9 cellular contexts compared by ENCODE assay signal in genomic region chr13:45325806-45326205, GRCh38. TPM values are rescaled to one million over a fixed set of nuclear protein-coding genes. Genes with fewer than 3 reads are reported as not detected.
DNase-seq lines count a peak whose midpoint lies in the region; ATAC-seq, FAIRE-seq and TF ChIP-seq lines count a peak whose summit lies in the region.
"Had no signal": no experiment of that assay in that cellular context is flagged by ENCODE, and none has a peak within 500 bp of the region (broad histone marks: within the 10 kb centered on the region; RNA-seq: fewer than 3 reads in every experiment).

No MANE protein-coding gene starts in this region.

- FAIRE-seq in K562 (lab: Jason Lieb, UNC), result no peak

- no peak overlapping the region for H3K4me3 ChIP-seq in K562
- no peak overlapping the region for H3K4me3 ChIP-seq in tibial nerve

- WGBS in K562 (ENCODE audit: insufficient coverage, low coverage, missing lambda C conversion rate), result 75% methylated on average over 3 of the region's 4 CpGs
- WGBS in tibial nerve, 2 donors, result 40 to 49% methylated on average over 4 of the region's 4 CpGs

- H3K36me3 ChIP-seq in K562 (ENCODE audit: control insufficient read depth, insufficient read depth, low read length) (no peaks in the 10 kb centered on the region), tibial nerve (no peaks in the 10 kb centered on the region)

- H3K27ac ChIP-seq in K562 (ENCODE audit: extremely low read depth, low read depth, low read length), result no peak overlapping the region
- peak overlapping the region in 3 of 4 donors; percentile 10 to 80 (median 38) for H3K27ac ChIP-seq in tibial nerve

- peak; percentile 29 for DNase-seq in HT-29 (ENCODE audit: low spot score)
- DNase-seq in K562 (ENCODE audit: extremely low read depth in 1 of 4, low spot score in 3 of 4), result no peak
- no peak for DNase-seq in left colon
- peak; percentile 26 to 31 for DNase-seq in tibial nerve (ENCODE audit: low spot score in 2 of 2)
- no peak for DNase-seq in NCI-H1694 (lab: John Stamatoyannopoulos, UW)
- DNase-seq in NCI-H2171 (lab: John Stamatoyannopoulos, UW), result no peak
- no peak for DNase-seq in NCI-H146 treated with DMSO at 0.1 percent for 48 hours (lab: John Stamatoyannopoulos, UW; ENCODE audit: unreplicated experiment)
- DNase-seq: activated gamma-delta T cell had no signal

- no peaks in the 10 kb centered on the region for H3K79me2 ChIP-seq in K562 (ENCODE audit: control insufficient read depth, insufficient read depth, low read length)

- intact Hi-C loops in K562 (cut with micrococcal nuclease), result no loop called here
- intact Hi-C loops in left colon (cut with DNase I, micrococcal nuclease), result no loop called here

- no peak overlapping the region for H3K4me2 ChIP-seq in K562 (ENCODE audit: insufficient read depth, low read length)

- no TSS peak for BruUV-seq in K562 (replicated peaks; lab: Mats Ljungman, UMichigan)

- TF ChIP-seq RAD21 in K562 (CRISPR knock-in tag; conservative IDR thresholded peaks at IDR 0.05 in 1 of 2, IDR thresholded peaks at IDR 0.05 in 1 of 2), result no peak

- POLR2A ChIA-PET in K562 (lab: Yijun Ruan, JAX), result interaction anchor here (1.1 kb wide), 1 partner anchor 11 kb away, joined by 3 read pairs; no protein-coding TSS in a partner anchor

- no peak for TF ChIP-seq CTCF in K562 (IDR thresholded peaks at IDR 0.05 in 2 of 3, conservative IDR thresholded peaks at IDR 0.05 in 1 of 3; ENCODE audit: insufficient read depth in 2 of 3, low read depth in 1 of 3, low read length in 3 of 3)
- TF ChIP-seq CTCF in tibial nerve (IDR thresholded peaks at IDR 0.05), result no peak

- peak overlapping the region in 1 of 2 experiments; percentile 68; a peak in 1 of 4 replicates for H3K9ac ChIP-seq in K562 (ENCODE audit: insufficient read depth in 1 of 2, low read depth in 2 of 2, low read length in 2 of 2)

- TF ChIP-seq EP300 in K562 (IDR thresholded peaks at IDR 0.05; ENCODE audit: low read length), result no peak
- peak in 1 of 2 donors; percentile 44 for TF ChIP-seq EP300 in tibial nerve (IDR thresholded peaks at IDR 0.05)

- H3K27me3 ChIP-seq in K562 (ENCODE audit: control insufficient read depth in 2 of 2, insufficient read depth in 2 of 2, low read length in 2 of 2) (no peaks in the 10 kb centered on the region), tibial nerve (no peaks in the 10 kb centered on the region)

- ATAC-seq in K562 (no peak), left colon (peak; percentile 10), GM18858 (IDR thresholded peaks at IDR 0.05; ENCODE audit: unreplicated experiment) (no peak)

- in situ Hi-C loops in K562 (cut with MboI), result no loop called here

- H3K4me1 ChIP-seq in K562 (replicated peaks in 1 of 2; ENCODE audit: control insufficient read depth in 2 of 2, insufficient read depth in 2 of 2, low read length in 2 of 2) (peaks cover 16 to 19% of the 10 kb centered on the region in 2 experiments; a peak in 4 of 5 replicates), tibial nerve (peaks cover 0 to 39% (median 24%) of the 10 kb centered on the region in 4 donors)

- TF ChIP-seq POLR2A in K562 (conservative IDR thresholded peaks at IDR 0.05) (no peak), tibial nerve (IDR thresholded peaks at IDR 0.05) (no peak)

- CTCF ChIA-PET in K562 (lab: Yijun Ruan, JAX; ENCODE audit: low intra/inter-chr PET ratio), result no interaction called here

- H3K9me1 ChIP-seq in K562 (ENCODE audit: control insufficient read depth, insufficient read depth, low read length), result no peaks in the 10 kb centered on the region

- H4K20me1 ChIP-seq in K562 (replicated peaks; ENCODE audit: control insufficient read depth, insufficient read depth, low read length), result no peaks in the 10 kb centered on the region

- H3K9me3 ChIP-seq in K562 (replicated peaks; ENCODE audit: control insufficient read depth, insufficient read depth, low read depth, low read length) (no peaks in the 10 kb centered on the region), tibial nerve (no peaks in the 10 kb centered on the region)

- no peak overlapping the region for H2AFZ ChIP-seq in K562 (ENCODE audit: low read depth, low read length)

TF ChIP-seq in K562, 482 proteins besides CTCF, POLR2A, EP300 and RAD21 (continues in another document):
- TF ChIP-seq C11orf30 (IDR thresholded peaks at IDR 0.05; ENCODE audit: low read depth) (peak; percentile 3; the same call in 1 of the 2 replicates), SRSF3 (IDR thresholded peaks at IDR 0.05; ENCODE audit: insufficient read depth, low read length) (no peak), SREBF1 (IDR thresholded peaks at IDR 0.05; ENCODE audit: borderline replicate concordance, low read depth, low read length) (no peak), NCOA1 (IDR thresholded peaks at IDR 0.05; ENCODE audit: low read depth) (no peak), TCF7L2 (IDR thresholded peaks at IDR 0.05; ENCODE audit: low read depth, low read length) (no peak), MTA3 (IDR thresholded peaks at IDR 0.05; ENCODE audit: borderline replicate concordance) (no peak), ARID3B (CRISPR knock-in tag; IDR thresholded peaks at IDR 0.05; ENCODE audit: borderline replicate concordance) (no peak), ZNF253 (CRISPR knock-in tag; conservative IDR thresholded peaks at IDR 0.05) (no peak), MYC (IDR thresholded peaks at IDR 0.05; ENCODE audit: low read depth, low read length) (no peak), MYC (CRISPR knock-in tag; IDR thresholded peaks at IDR 0.05; ENCODE audit: borderline replicate concordance, low read depth) (no peak), ZNF583 (CRISPR knock-in tag; IDR thresholded peaks at IDR 0.05) (no peak), ZKSCAN8 (CRISPR knock-in tag; IDR thresholded peaks at IDR 0.05) (no peak), POLR2AphosphoS2 (IDR thresholded peaks at IDR 0.05; ENCODE audit: low read length) (no peak), ELF1 (tag; IDR thresholded peaks at IDR 0.05) (no peak), TFAP4 (CRISPR knock-in tag; IDR thresholded peaks at IDR 0.05; ENCODE audit: borderline replicate concordance) (0 out of 2 replicates have a peak, but pooled peaks have one; percentile 22), ZBTB2 (IDR thresholded peaks at IDR 0.05) (no peak), CXXC5 (CRISPR knock-in tag; IDR thresholded peaks at IDR 0.05) (no peak)

RNA-seq across cellular contexts. Expression of gene TPT1, which starts 15.2 kb away (rescaled TPM):
- total RNA-seq in HT-29 (2014; rRNA removed; shearing (Covaris generic)), result 1,597 and 1,598 TPM in 2 replicates
- total RNA-seq in K562 (2011; cell fraction: chromatin; rRNA removed; ENCODE audit: low replicate concordance), result 149 and 287 TPM in 2 replicates
- total RNA-seq in K562 (2011; cell fraction: nucleolus; rRNA removed), result 162 and 165 TPM in 2 replicates
- total RNA-seq in K562 (2011; cell fraction: nucleoplasm; rRNA removed), result 289 and 732 TPM in 2 replicates
- 658 and 687 TPM in 2 replicates for total RNA-seq in K562 (2014; rRNA removed)
- 1,890 and 2,065 TPM in 2 replicates for total RNA-seq in K562 (2014; rRNA removed; fragmentation: Illumina TruSeq; extraction: Trizol)
- total RNA-seq in K562 (2015; rRNA removed; fragmentation: Illumina TruSeq; extraction: Trizol), result 1,896 and 1,906 TPM in 2 replicates
- total RNA-seq in K562 (2021), result 1,201 and 1,281 TPM in 2 replicates
- 2,188 and 2,403 TPM in 2 replicates for polyA plus RNA-seq in K562 (2011; rRNA removed)
- 605 and 1,162 TPM in 2 replicates for polyA plus RNA-seq in K562 (2011; cell fraction: cytosol; rRNA removed)
- 271 and 513 TPM in 2 replicates for polyA plus RNA-seq in K562 (2011; cell fraction: nucleus; rRNA removed)
- 2,006 and 3,546 TPM in 2 replicates for polyA plus RNA-seq in K562 (2012)
- polyA plus RNA-seq in K562 (2014; fragmentation: Illumina TruSeq; extraction: Trizol), result 2,213 and 2,508 TPM in 2 replicates
- polyA plus RNA-seq in K562 (2014; fragmentation: Nextera tagmentation; extraction: Ambion mirVana), result 100 to 1,000 TPM; 602 to 615 TPM
- 1,757 and 1,784 TPM in 2 replicates for polyA plus RNA-seq in K562 (2014; rRNA removed)
- 1,164 and 1,375 TPM in 2 replicates for polyA minus RNA-seq in K562 (2011; rRNA and poly(A)+ RNA removed)
- polyA minus RNA-seq in K562 (2011; cell fraction: cytosol; rRNA and poly(A)+ RNA removed), result 434 and 456 TPM in 2 replicates
- 125 and 222 TPM in 2 replicates for polyA minus RNA-seq in K562 (2011; cell fraction: nucleus; rRNA and poly(A)+ RNA removed)
- 1,000 to 10,000 TPM; 3,363 to 4,788 TPM for total RNA-seq in left colon
- total RNA-seq in tibial nerve, result 1,000 to 10,000 TPM; 1,952 to 3,130 (median 2,235) TPM

Comparison
In these comparisons a context has a peak if more than half of its experiments do, and no peak if none do; other contexts are left out.
1. DNase-seq: peak in HT-29 (single experiment) and tibial nerve (2 of 2); none in K562 (0 of 4), left colon (0 of 2), NCI-H1694 (single experiment), NCI-H2171 (single experiment) and NCI-H146 treated with DMSO at 0.1 percent for 48 hours (single experiment).